17 cellular contexts compared by ENCODE assay signal in the genomic region with DNA sequence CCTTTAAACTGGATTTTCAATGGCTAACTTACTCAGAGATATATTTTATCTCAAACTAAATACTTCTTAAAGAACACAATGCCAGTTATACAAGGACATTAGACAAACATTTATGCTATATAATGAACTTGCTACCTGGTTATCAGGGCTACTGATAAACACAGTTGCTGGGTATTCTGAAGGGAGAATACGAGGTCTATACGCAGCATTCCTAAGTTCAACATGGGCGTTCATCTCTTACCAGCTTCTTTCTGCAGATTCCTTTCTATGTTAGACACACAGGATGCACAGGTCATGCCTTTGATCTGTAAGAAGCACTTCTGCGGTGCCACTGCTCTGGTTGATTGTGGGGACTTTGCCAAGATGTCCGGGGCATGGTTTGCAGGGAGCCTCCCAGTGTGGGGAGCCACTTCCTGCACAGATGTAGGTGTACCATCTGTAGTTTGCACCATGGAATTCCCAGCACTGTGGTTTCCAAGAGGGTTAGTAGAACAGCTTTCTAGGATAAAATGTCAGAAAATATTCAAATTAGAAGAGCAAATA. TPM values are rescaled to one million over a fixed set of nuclear protein-coding genes. Genes with fewer than 3 reads are reported as not detected.
DNase-seq lines count a peak whose midpoint lies in the region; ATAC-seq and TF ChIP-seq lines count a peak whose summit lies in the region.
"Had no signal": no experiment of that assay in that cellular context is flagged by ENCODE, and none has a peak within 500 bp of the region (broad histone marks: within the 10 kb centered on the region; RNA-seq: fewer than 3 reads in every experiment).

No MANE protein-coding gene starts in this region.

- TF ChIP-seq CTCF in CD4-positive, alpha-beta T cell (IDR thresholded peaks at IDR 0.05): no peak
- TF ChIP-seq CTCF in GM20000 (IDR thresholded peaks at IDR 0.05; ENCODE audit: extremely low read depth, missing control alignments) (no peak), foreskin keratinocyte (conservative IDR thresholded peaks at IDR 0.05) (no peak)

- peak overlapping the region; percentile 12 for H3K4me3 Mint-ChIP-seq in CD4-positive, alpha-beta T cell
- H3K4me3 Mint-ChIP-seq: IgD-negative memory B cell had no signal

- peak; percentile 60 for ATAC-seq in CD4-positive, alpha-beta T cell (ENCODE audit: poor library complexity)
- no peak for ATAC-seq in foreskin keratinocyte
- ATAC-seq: HCT116, PC-3 had no signal

- DNase-seq in DMS 273 (lab: John Stamatoyannopoulos, UW; ENCODE audit: unreplicated experiment): peak; percentile 6
- DNase-seq in DMS 273 treated with DMSO at 0.1 percent for 48 hours (lab: John Stamatoyannopoulos, UW): no peak
- DNase-seq in CD4-positive, alpha-beta T cell: no peak
- peak; percentile 65 for DNase-seq in SW480 (ENCODE audit: low spot score)
- DNase-seq in glomerular visceral epithelial cell (ENCODE audit: extremely low spot score): peak; percentile 16
- DNase-seq in GM20000 (ENCODE audit: low spot score): no peak
- no peak for DNase-seq in foreskin keratinocyte
- DNase-seq in SKM-1 treated with dmso at 0.1 percent for 144 hours (lab: John Stamatoyannopoulos, UW; ENCODE audit: unreplicated experiment): no peak
- DNase-seq: MV-4-11, NCI-H146, NCI-H2081 treated with DMSO at 0.1 percent for 48 hours, NCI-H226, NCI-H748 treated with DMSO at 0.1 percent for 48 hours, PC-3 had no signal

- no peaks in the 10 kb centered on the region for H3K4me1 ChIP-seq in foreskin keratinocyte

- H3K27ac Mint-ChIP-seq in CD4-positive, alpha-beta T cell: peak overlapping the region; percentile 25
- H3K27ac Mint-ChIP-seq: IgD-negative memory B cell had no signal

- no peaks in the 10 kb centered on the region for H3K9me3 ChIP-seq in CD4-positive, alpha-beta T cell (ENCODE audit: control insufficient read depth, low read length)

- H3K27me3 Mint-ChIP-seq in CD4-positive, alpha-beta T cell: no peaks in the 10 kb centered on the region

- CTCF ChIA-PET in CD4-positive, alpha-beta T cell (lab: Charles Lee): no interaction called here

- H3K27ac ChIP-seq in CD4-positive, alpha-beta T cell (ENCODE audit: low read depth, low read length): no peak overlapping the region
- no peak overlapping the region for H3K27ac ChIP-seq in foreskin keratinocyte
- H3K27ac ChIP-seq: 22Rv1 had no signal

- H3K4me1 Mint-ChIP-seq in CD4-positive, alpha-beta T cell (ENCODE audit: low read depth): peaks cover 50% of the 10 kb centered on the region

- no peaks in the 10 kb centered on the region for H3K9me3 Mint-ChIP-seq in CD4-positive, alpha-beta T cell
- H3K9me3 Mint-ChIP-seq: IgD-negative memory B cell had no signal

- POLR2A ChIA-PET in CD4-positive, alpha-beta T cell (lab: Charles Lee): no interaction called here

- no peaks in the 10 kb centered on the region for H3K27me3 ChIP-seq in CD4-positive, alpha-beta T cell (ENCODE audit: control insufficient read depth, insufficient read depth, low read length)
- no peaks in the 10 kb centered on the region for H3K27me3 ChIP-seq in foreskin keratinocyte

- intact Hi-C loops in CD4-positive, alpha-beta T cell (cut with DNase I, micrococcal nuclease): no loop called here

- H3K36me3 Mint-ChIP-seq in CD4-positive, alpha-beta T cell (ENCODE audit: low read depth): no peaks in the 10 kb centered on the region
- H3K36me3 Mint-ChIP-seq: IgD-negative memory B cell had no signal

RNA-seq across cellular contexts. Expression of gene ATP7B, which starts 40.9 kb away (rescaled TPM):
- 1 to 10 TPM in 1 of 2 experiments, under 1 TPM in 1; 0.85 to 1.2 TPM for total RNA-seq in CD4-positive, alpha-beta T cell
- total RNA-seq in foreskin keratinocyte: 3.4 and 5.3 TPM in 2 replicates
- 1.0 and 1.4 TPM in 2 replicates for polyA plus RNA-seq in foreskin keratinocyte
- polyA plus RNA-seq: IgD-negative memory B cell had no signal

RNA-seq across cellular contexts. Expression of gene ALG11, which starts 41.9 kb away (rescaled TPM):
- 10 to 100 TPM; 25.8 to 29.8 TPM for total RNA-seq in CD4-positive, alpha-beta T cell
- 11.9 and 12.3 TPM in 2 replicates for total RNA-seq in foreskin keratinocyte
- polyA plus RNA-seq in foreskin keratinocyte: 4.4 and 5.4 TPM in 2 replicates

RNA-seq across cellular contexts. Expression of gene UTP14C, which starts 54.2 kb away (rescaled TPM):
- total RNA-seq in CD4-positive, alpha-beta T cell: 1 to 10 TPM; 1.3 to 1.9 TPM
- 11.9 and 12.3 TPM in 2 replicates for total RNA-seq in foreskin keratinocyte
- polyA plus RNA-seq in foreskin keratinocyte: 2.6 and 2.9 TPM in 2 replicates

Comparison
In these comparisons a context has a peak if more than half of its experiments do, and no peak if none do; other contexts are left out.
1. DNase-seq: peak in DMS 273 (single experiment), SW480 (single experiment) and glomerular visceral epithelial cell (single experiment); none in DMS 273 treated with DMSO at 0.1 percent for 48 hours (single experiment), CD4-positive, alpha-beta T cell (0 of 10), GM20000 (single experiment), foreskin keratinocyte (0 of 2) and SKM-1 treated with dmso at 0.1 percent for 144 hours (single experiment).